In genomic region chr7:99554929-99555328, GRCh38 we compare ENCODE assay signal across 17 cellular contexts. TPM values are rescaled to one million over a fixed set of nuclear protein-coding genes. Genes with fewer than 3 reads are reported as not detected.
DNase-seq lines count a peak whose midpoint lies in the region; ATAC-seq and TF ChIP-seq lines count a peak whose summit lies in the region.
"Had no signal": no experiment of that assay in that cellular context is flagged by ENCODE, and none has a peak within 500 bp of the region (broad histone marks: within the 10 kb centered on the region; RNA-seq: fewer than 3 reads in every experiment).

No MANE protein-coding gene starts in this region.

- peaks cover 78% of the 10 kb centered on the region for H3K36me3 Mint-ChIP-seq in activated T-cell treated with anti-CD3 and anti-CD28 coated beads, Interleukin-2, amount 50 U/mL, for 24 hours (ENCODE audit: low read depth)
- H3K36me3 Mint-ChIP-seq in activated T-cell treated with anti-CD3 and anti-CD28 coated beads, Interleukin-2, amount 50 U/mL, for 4 hours (ENCODE audit: insufficient read depth), result peaks cover 7% of the 10 kb centered on the region
- peaks cover 11% of the 10 kb centered on the region for H3K36me3 Mint-ChIP-seq in T-cell
- H3K36me3 Mint-ChIP-seq in naive thymus-derived CD8-positive, alpha-beta T cell, result peaks cover 0 to 28% (median 8%) of the 10 kb centered on the region in 3 donors

- CTCF ChIA-PET in T-cell (lab: Charles Lee), result no interaction called here

- no peak overlapping the region for H3K4me3 ChIP-seq in heart right ventricle
- H3K4me3 ChIP-seq: BLaER1 had no signal

- peak overlapping the region; percentile 41 for H3K27ac Mint-ChIP-seq in activated T-cell treated with anti-CD3 and anti-CD28 coated beads, Interleukin-2, amount 50 U/mL, for 24 hours
- peak overlapping the region; percentile 3 to 23 for H3K27ac Mint-ChIP-seq in T-cell
- peak overlapping the region in 7 of 10 donors; percentile 1 to 89 (median 74) for H3K27ac Mint-ChIP-seq in naive thymus-derived CD8-positive, alpha-beta T cell

- no peak overlapping the region for H3K4me3 Mint-ChIP-seq in activated T-cell treated with anti-CD3 and anti-CD28 coated beads, Interleukin-2, amount 50 U/mL, for 24 hours
- no peak overlapping the region for H3K4me3 Mint-ChIP-seq in activated T-cell treated with anti-CD3 and anti-CD28 coated beads, Interleukin-2, amount 50 U/mL, for 4 hours
- H3K4me3 Mint-ChIP-seq in T-cell, result no peak overlapping the region
- peak overlapping the region in 5 of 10 donors; percentile 0 to 13 (median 6) for H3K4me3 Mint-ChIP-seq in naive thymus-derived CD8-positive, alpha-beta T cell

- H3K36me3 ChIP-seq in heart right ventricle, result peaks cover 0 to 32% (median 0%) of the 10 kb centered on the region in 9 donors

- H3K9me3 Mint-ChIP-seq in activated T-cell treated with anti-CD3 and anti-CD28 coated beads, Interleukin-2, amount 50 U/mL, for 24 hours, result no peaks in the 10 kb centered on the region
- no peaks in the 10 kb centered on the region for H3K9me3 Mint-ChIP-seq in activated T-cell treated with anti-CD3 and anti-CD28 coated beads, Interleukin-2, amount 50 U/mL, for 4 hours
- H3K9me3 Mint-ChIP-seq in T-cell, result no peaks in the 10 kb centered on the region
- H3K9me3 Mint-ChIP-seq in naive thymus-derived CD8-positive, alpha-beta T cell, result no peaks in the 10 kb centered on the region

- peaks cover 46% of the 10 kb centered on the region for H3K4me1 Mint-ChIP-seq in activated T-cell treated with anti-CD3 and anti-CD28 coated beads, Interleukin-2, amount 50 U/mL, for 24 hours (ENCODE audit: low read depth)
- H3K4me1 Mint-ChIP-seq in activated T-cell treated with anti-CD3 and anti-CD28 coated beads, Interleukin-2, amount 50 U/mL, for 4 hours (ENCODE audit: low read depth), result peaks cover 37% of the 10 kb centered on the region
- H3K4me1 Mint-ChIP-seq in T-cell, result peaks cover 54 to 59% (median 58%) of the 10 kb centered on the region in 3 donors
- H3K4me1 Mint-ChIP-seq in naive thymus-derived CD8-positive, alpha-beta T cell, result peaks cover 24 to 63% (median 60%) of the 10 kb centered on the region in 4 donors

- intact Hi-C loops in heart right ventricle (cut with DNase I), result loop anchor here in 9 of 10 donors (5.0 to 10.0 kb wide), 4 partner anchors 48 to 62 kb away; partner anchors contain the start of genes ZKSCAN5 (in 7 of the 9), ZNF394 (in 7 of the 9) and ZSCAN25 (in 2 of the 9)

- no peak for DNase-seq in activated T-cell treated with anti-CD3 and anti-CD28 coated beads, Interleukin-2, amount 50 U/mL, for 24 hours
- no peak for DNase-seq in activated T-cell treated with anti-CD3 and anti-CD28 coated beads, Interleukin-2, amount 50 U/mL, for 4 hours
- DNase-seq in CD1c-positive myeloid dendritic cell (ENCODE audit: extremely low spot score) (peak; percentile 24), T-cell (no peak), heart right ventricle (no peak), pons (ENCODE audit: low spot score) (no peak)
- no peak for DNase-seq in naive thymus-derived CD8-positive, alpha-beta T cell
- DNase-seq: EL, KG1, NCI-H1048, NCI-H146, NCI-H2081 treated with DMSO at 0.1 percent for 48 hours, NCI-H524 treated with DMSO at 0.1 percent for 48 hours had no signal

- no peak for ATAC-seq in activated T-cell treated with anti-CD3 and anti-CD28 coated beads, Interleukin-2, amount 50 U/mL, for 4 hours
- ATAC-seq in T-cell (replicated peaks in 1 of 4), result no peak
- ATAC-seq in naive thymus-derived CD8-positive, alpha-beta T cell, result no peak
- ATAC-seq in GM19023 (IDR thresholded peaks at IDR 0.05; ENCODE audit: unreplicated experiment), result no peak
- ATAC-seq in heart right ventricle, result no peak
- ATAC-seq: Panc1 had no signal

- WGBS in heart right ventricle, 2 donors, result 75 to 82% methylated on average over 2 of the region's 2 CpGs

- no peaks in the 10 kb centered on the region for H3K27me3 Mint-ChIP-seq in activated T-cell treated with anti-CD3 and anti-CD28 coated beads, Interleukin-2, amount 50 U/mL, for 24 hours
- no peaks in the 10 kb centered on the region for H3K27me3 Mint-ChIP-seq in activated T-cell treated with anti-CD3 and anti-CD28 coated beads, Interleukin-2, amount 50 U/mL, for 4 hours (ENCODE audit: low read depth)
- no peaks in the 10 kb centered on the region for H3K27me3 Mint-ChIP-seq in T-cell
- H3K27me3 Mint-ChIP-seq in naive thymus-derived CD8-positive, alpha-beta T cell, result no peaks in the 10 kb centered on the region

- no peak overlapping the region for H3K27ac ChIP-seq in heart right ventricle
- H3K27ac ChIP-seq: BLaER1 had no signal

- no peaks in the 10 kb centered on the region for H3K27me3 ChIP-seq in heart right ventricle
- H3K27me3 ChIP-seq: BLaER1 had no signal

- POLR2A ChIA-PET in T-cell (lab: Charles Lee), result no interaction called here
- POLR2A ChIA-PET in naive thymus-derived CD8-positive, alpha-beta T cell (lab: Charles Lee), result no interaction called here

- TF ChIP-seq CTCF in heart right ventricle (IDR thresholded peaks at IDR 0.05), result no peak

- H3K4me1 ChIP-seq in heart right ventricle, result peaks cover 0 to 47% (median 37%) of the 10 kb centered on the region in 9 donors

- peaks cover 0 to 4% (median 0%) of the 10 kb centered on the region in 11 donors for H3K9me3 ChIP-seq in heart right ventricle

RNA-seq across cellular contexts. Expression of gene FAM200A, which starts 3.0 kb away (rescaled TPM):
- total RNA-seq in activated T-cell treated with anti-CD3 and anti-CD28 coated beads, Interleukin-2, amount 50 U/mL, for 4 hours, result 1 to 10 TPM; 6.1 to 6.7 (median 6.6) TPM
- total RNA-seq in T-cell (1 to 10 TPM; 2.8 to 8.9 (median 8.5) TPM), heart right ventricle (1 to 10 TPM; 4.3 to 7.7 (median 5.6) TPM)
- 10 to 100 TPM in 1 of 2 experiments, 1 to 10 TPM in 1; 8.6 to 11.3 TPM for total RNA-seq in naive thymus-derived CD8-positive, alpha-beta T cell
- polyA plus RNA-seq in naive thymus-derived CD8-positive, alpha-beta T cell, result 1 to 10 TPM; 3.2 to 6.3 (median 5.4) TPM
- 1 to 10 TPM; 3.4 to 7.5 TPM for polyA plus RNA-seq in heart right ventricle

RNA-seq across cellular contexts. Expression of gene ZNF655, which starts 3.5 kb away (rescaled TPM):
- total RNA-seq in activated T-cell treated with anti-CD3 and anti-CD28 coated beads, Interleukin-2, amount 50 U/mL, for 4 hours, result 10 to 100 TPM; 52.5 to 61.6 (median 59.2) TPM
- total RNA-seq in T-cell (100 to 1,000 TPM; 145 to 163 (median 157) TPM), heart right ventricle (10 to 100 TPM; 27.2 to 37.6 (median 30.8) TPM)
- 100 to 1,000 TPM; 179 to 181 TPM for total RNA-seq in naive thymus-derived CD8-positive, alpha-beta T cell
- polyA plus RNA-seq in naive thymus-derived CD8-positive, alpha-beta T cell, result 10 to 100 TPM; 70.3 to 86.3 (median 74.3) TPM
- polyA plus RNA-seq in heart right ventricle, result 10 to 100 TPM; 22.0 to 54.1 TPM

RNA-seq across cellular contexts. Expression of gene TMEM225B, which starts 43.1 kb away (rescaled TPM):
- total RNA-seq in activated T-cell treated with anti-CD3 and anti-CD28 coated beads, Interleukin-2, amount 50 U/mL, for 4 hours, result under 1 TPM in 2 of 3 donors, not detected in 1; 0.38 to 0.71 TPM
- 1 to 10 TPM in 4 of 5 donors, under 1 TPM in 1; 0.85 to 2.6 (median 1.1) TPM for total RNA-seq in T-cell
- total RNA-seq in naive thymus-derived CD8-positive, alpha-beta T cell, result 1 to 10 TPM; 2.3 to 2.5 TPM
- 1 to 10 TPM; 2.7 to 3.4 (median 2.8) TPM for polyA plus RNA-seq in naive thymus-derived CD8-positive, alpha-beta T cell
- under 1 TPM in 3 of 10 donors, not detected in 7; 0.20 to 0.23 (median 0.23) TPM for total RNA-seq in heart right ventricle
- polyA plus RNA-seq in heart right ventricle, result under 1 TPM; 0.10 to 0.37 TPM
- total RNA-seq: A172 had no signal

RNA-seq across cellular contexts. Expression of gene ZKSCAN5, which starts 50.5 kb away (rescaled TPM):
- 1 to 10 TPM; 4.9 to 6.4 (median 6.3) TPM for total RNA-seq in activated T-cell treated with anti-CD3 and anti-CD28 coated beads, Interleukin-2, amount 50 U/mL, for 4 hours
- total RNA-seq in T-cell, result 1 to 10 TPM; 5.4 to 9.1 (median 8.2) TPM
- 1 to 10 TPM; 8.9 to 9.9 TPM for total RNA-seq in naive thymus-derived CD8-positive, alpha-beta T cell
- 1 to 10 TPM; 3.0 to 5.7 (median 3.9) TPM for polyA plus RNA-seq in naive thymus-derived CD8-positive, alpha-beta T cell
- total RNA-seq in heart right ventricle, result 1 to 10 TPM; 5.7 to 8.5 (median 7.8) TPM
- polyA plus RNA-seq in heart right ventricle, result 1 to 10 TPM; 2.8 to 3.0 TPM

RNA-seq across cellular contexts. Expression of gene ZNF394, which starts 54.8 kb away (rescaled TPM):
- total RNA-seq in activated T-cell treated with anti-CD3 and anti-CD28 coated beads, Interleukin-2, amount 50 U/mL, for 4 hours, result 10 to 100 TPM; 32.0 to 38.1 (median 34.8) TPM
- total RNA-seq in T-cell, result 100 to 1,000 TPM in 3 of 5 donors, 10 to 100 TPM in 2; 88.4 to 188 (median 104) TPM
- total RNA-seq in naive thymus-derived CD8-positive, alpha-beta T cell, result 100 to 1,000 TPM; 107 to 120 TPM
- polyA plus RNA-seq in naive thymus-derived CD8-positive, alpha-beta T cell, result 10 to 100 TPM; 58.5 to 67.1 (median 60.8) TPM
- 10 to 100 TPM; 14.1 to 20.2 (median 16.0) TPM for total RNA-seq in heart right ventricle
- polyA plus RNA-seq in heart right ventricle, result 10 to 100 TPM; 10.8 to 23.6 TPM

Comparison
In these comparisons a context has a peak if more than half of its experiments do, and no peak if none do; other contexts are left out.
1. H3K27ac Mint-ChIP-seq: peak in every context shown above with its lines; median percentile 74 in naive thymus-derived CD8-positive, alpha-beta T cell; 41 in activated T-cell treated with anti-CD3 and anti-CD28 coated beads, Interleukin-2, amount 50 U/mL, for 24 hours; 13 in T-cell.